1 cellular context compared by ENCODE assay signal in the genomic region with DNA sequence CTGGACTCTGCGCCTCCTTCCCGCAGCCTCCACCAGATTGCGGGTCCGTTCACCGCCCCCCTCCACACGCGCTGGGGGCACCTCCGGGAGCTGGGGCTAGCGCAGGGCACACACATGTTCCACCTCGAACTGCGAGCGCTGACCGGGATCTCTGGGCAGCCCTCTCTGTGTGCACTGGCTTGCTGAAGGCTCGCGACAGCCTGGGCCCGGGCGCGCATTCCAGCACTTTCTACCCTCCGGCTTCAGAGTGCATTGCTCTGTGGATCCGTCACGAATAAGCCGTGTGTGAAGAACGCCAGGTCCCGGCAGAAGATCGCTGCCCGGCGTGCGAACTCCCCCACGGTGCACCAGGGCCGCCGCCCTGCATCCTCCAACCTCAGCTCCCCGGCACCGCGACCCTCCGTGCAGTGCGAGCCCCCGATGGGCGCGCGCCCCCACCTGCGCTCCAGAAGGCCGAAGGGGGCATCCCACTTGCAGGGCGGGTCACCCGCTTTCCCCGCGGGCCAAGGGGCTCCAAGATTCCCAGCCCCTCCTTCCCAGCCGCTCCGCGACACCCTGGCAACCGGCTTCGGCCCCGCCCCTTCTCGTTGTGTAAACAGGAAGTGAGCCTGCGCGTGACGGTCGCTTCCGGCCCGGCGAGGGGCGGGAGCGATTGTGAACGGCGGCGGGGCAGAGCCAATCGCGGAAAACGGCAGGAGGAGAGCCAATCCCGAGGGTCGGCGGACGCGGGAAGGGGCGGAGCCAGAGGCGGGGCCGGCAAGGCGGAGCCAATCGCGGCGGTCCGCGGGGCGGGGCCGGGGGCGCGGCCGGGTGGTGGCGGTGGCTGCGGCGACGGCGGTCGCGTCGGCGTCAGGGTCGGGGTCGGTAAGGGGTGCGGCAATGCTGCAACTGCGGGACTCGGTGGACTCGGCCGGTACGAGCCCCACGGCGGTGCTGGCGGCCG.
A peak's percentile ranks its signal among the peaks of the same experiment; 100 is the strongest.
TF ChIP-seq lines count a peak whose summit lies in the region.

A gene (plus strand): TSS at position 822 of the 943 bp plus-strand sequence. CDS start 58 bp downstream, at position 880.

TF ChIP-seq in HEK293, 187 proteins besides CTCF, POLR2A, EP300 and RAD21 (continued from another document and continues in another):
- TF ChIP-seq, protein P1, sequence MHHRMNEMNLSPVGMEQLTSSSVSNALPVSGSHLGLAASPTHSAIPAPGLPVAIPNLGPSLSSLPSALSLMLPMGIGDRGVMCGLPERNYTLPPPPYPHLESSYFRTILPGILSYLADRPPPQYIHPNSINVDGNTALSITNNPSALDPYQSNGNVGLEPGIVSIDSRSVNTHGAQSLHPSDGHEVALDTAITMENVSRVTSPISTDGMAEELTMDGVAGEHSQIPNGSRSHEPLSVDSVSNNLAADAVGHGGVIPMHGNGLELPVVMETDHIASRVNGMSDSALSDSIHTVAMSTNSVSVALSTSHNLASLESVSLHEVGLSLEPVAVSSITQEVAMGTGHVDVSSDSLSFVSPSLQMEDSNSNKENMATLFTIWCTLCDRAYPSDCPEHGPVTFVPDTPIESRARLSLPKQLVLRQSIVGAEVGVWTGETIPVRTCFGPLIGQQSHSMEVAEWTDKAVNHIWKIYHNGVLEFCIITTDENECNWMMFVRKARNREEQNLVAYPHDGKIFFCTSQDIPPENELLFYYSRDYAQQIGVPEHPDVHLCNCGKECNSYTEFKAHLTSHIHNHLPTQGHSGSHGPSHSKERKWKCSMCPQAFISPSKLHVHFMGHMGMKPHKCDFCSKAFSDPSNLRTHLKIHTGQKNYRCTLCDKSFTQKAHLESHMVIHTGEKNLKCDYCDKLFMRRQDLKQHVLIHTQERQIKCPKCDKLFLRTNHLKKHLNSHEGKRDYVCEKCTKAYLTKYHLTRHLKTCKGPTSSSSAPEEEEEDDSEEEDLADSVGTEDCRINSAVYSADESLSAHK (tag by site-specific recombination; IDR thresholded peaks at IDR 0.05) = no peak
- TF ChIP-seq ZNF768 (tag by site-specific recombination; IDR thresholded peaks at IDR 0.05) (no peak), EGR2 (tag by site-specific recombination; IDR thresholded peaks at IDR 0.05; ENCODE audit: low read depth) (no peak), ZNF366 (tag by site-specific recombination; conservative IDR thresholded peaks at IDR 0.05) (no peak), ZNF544 (tag by site-specific recombination; IDR thresholded peaks at IDR 0.05) (no peak), ZNF433 (tag by site-specific recombination; IDR thresholded peaks at IDR 0.05; ENCODE audit: low read depth) (no peak), ZNF114 (tag by site-specific recombination; IDR thresholded peaks at IDR 0.05) (no peak), ZNF391 (tag by site-specific recombination; IDR thresholded peaks at IDR 0.05; ENCODE audit: borderline replicate concordance, low read depth) (peak; percentile 64; the same call in 1 of the 2 replicates), ZNF626 (tag by site-specific recombination; IDR thresholded peaks at IDR 0.05) (no peak), ZNF529 (tag by site-specific recombination; IDR thresholded peaks at IDR 0.05; ENCODE audit: insufficient replicate concordance) (no peak), ZNF792 (tag by site-specific recombination; IDR thresholded peaks at IDR 0.05) (no peak), ZNF571 (tag by site-specific recombination; IDR thresholded peaks at IDR 0.05) (no peak), ZNF138 (tag by site-specific recombination; IDR thresholded peaks at IDR 0.05; ENCODE audit: borderline replicate concordance) (no peak), ZSCAN16 (tag by site-specific recombination; IDR thresholded peaks at IDR 0.05) (no peak), ZNF155 (tag by site-specific recombination; IDR thresholded peaks at IDR 0.05) (no peak), ZXDB (tag by site-specific recombination; IDR thresholded peaks at IDR 0.05) (0 out of 2 replicates have a peak, but pooled peaks have one; percentile 48), KLF16 (tag by site-specific recombination; IDR thresholded peaks at IDR 0.05) (peak; percentile 67; the same call in 1 of the 2 replicates), ZNF837 (tag by site-specific recombination; IDR thresholded peaks at IDR 0.05) (no peak), ZNF23 (tag by site-specific recombination; IDR thresholded peaks at IDR 0.05; ENCODE audit: borderline replicate concordance) (no peak), BCL11A (tag by site-specific recombination; IDR thresholded peaks at IDR 0.05; ENCODE audit: low read depth) (no peak), ZFP37 (tag by site-specific recombination; IDR thresholded peaks at IDR 0.05) (no peak), ZNF549 (tag by site-specific recombination; IDR thresholded peaks at IDR 0.05) (no peak), ZNF335 (tag by site-specific recombination; conservative IDR thresholded peaks at IDR 0.05) (peak; percentile 69), ZNF747 (tag by site-specific recombination; IDR thresholded peaks at IDR 0.05) (no peak), ZNF658 (tag by site-specific recombination; IDR thresholded peaks at IDR 0.05) (no peak), OSR2 (tag by site-specific recombination; IDR thresholded peaks at IDR 0.05) (no peak), ZBTB21 (tag by site-specific recombination; IDR thresholded peaks at IDR 0.05) (no peak), ZNF37A (tag by site-specific recombination; IDR thresholded peaks at IDR 0.05) (no peak), GLIS1 (tag by site-specific recombination; IDR thresholded peaks at IDR 0.05) (peak; percentile 80), ZNF132 (tag by site-specific recombination; IDR thresholded peaks at IDR 0.05; ENCODE audit: borderline replicate concordance) (no peak), GLI4 (tag by site-specific recombination; IDR thresholded peaks at IDR 0.05) (no peak), ZNF555 (tag by site-specific recombination; conservative IDR thresholded peaks at IDR 0.05) (no peak), ZFHX2 (tag by site-specific recombination; conservative IDR thresholded peaks at IDR 0.05) (no peak), ZNF514 (tag by site-specific recombination; IDR thresholded peaks at IDR 0.05) (no peak), ZNF701 (tag by site-specific recombination; IDR thresholded peaks at IDR 0.05) (no peak), ZNF426 (tag by site-specific recombination; IDR thresholded peaks at IDR 0.05) (no peak), ZEB2 (tag by site-specific recombination; IDR thresholded peaks at IDR 0.05) (peak; percentile 74), ZSCAN23 (tag by site-specific recombination; IDR thresholded peaks at IDR 0.05) (no peak), ZBTB48 (tag by site-specific recombination; IDR thresholded peaks at IDR 0.05) (peak; percentile 38; the same call in 1 of the 2 replicates)
- TF ChIP-seq, protein P2, sequence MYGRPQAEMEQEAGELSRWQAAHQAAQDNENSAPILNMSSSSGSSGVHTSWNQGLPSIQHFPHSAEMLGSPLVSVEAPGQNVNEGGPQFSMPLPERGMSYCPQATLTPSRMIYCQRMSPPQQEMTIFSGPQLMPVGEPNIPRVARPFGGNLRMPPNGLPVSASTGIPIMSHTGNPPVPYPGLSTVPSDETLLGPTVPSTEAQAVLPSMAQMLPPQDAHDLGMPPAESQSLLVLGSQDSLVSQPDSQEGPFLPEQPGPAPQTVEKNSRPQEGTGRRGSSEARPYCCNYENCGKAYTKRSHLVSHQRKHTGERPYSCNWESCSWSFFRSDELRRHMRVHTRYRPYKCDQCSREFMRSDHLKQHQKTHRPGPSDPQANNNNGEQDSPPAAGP (tag by site-specific recombination; IDR thresholded peaks at IDR 0.05) = peak; percentile 68; the same call in 1 of the 2 replicates
- TF ChIP-seq, protein P3, sequence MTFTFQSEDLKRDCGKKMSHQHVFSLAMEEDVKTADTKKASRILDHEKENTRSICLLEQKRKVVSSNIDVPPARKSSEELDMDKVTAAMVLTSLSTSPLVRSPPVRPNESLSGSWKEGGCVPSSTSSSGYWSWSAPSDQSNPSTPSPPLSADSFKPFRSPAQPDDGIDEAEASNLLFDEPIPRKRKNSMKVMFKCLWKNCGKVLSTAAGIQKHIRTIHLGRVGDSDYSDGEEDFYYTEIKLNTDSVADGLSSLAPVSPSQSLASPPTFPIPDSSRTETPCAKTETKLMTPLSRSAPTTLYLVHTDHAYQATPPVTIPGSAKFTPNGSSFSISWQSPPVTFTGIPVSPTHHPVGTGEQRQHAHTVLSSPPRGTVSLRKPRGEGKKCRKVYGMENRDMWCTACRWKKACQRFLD (tag by site-specific recombination; IDR thresholded peaks at IDR 0.05) = no peak
- TF ChIP-seq, protein P4, sequence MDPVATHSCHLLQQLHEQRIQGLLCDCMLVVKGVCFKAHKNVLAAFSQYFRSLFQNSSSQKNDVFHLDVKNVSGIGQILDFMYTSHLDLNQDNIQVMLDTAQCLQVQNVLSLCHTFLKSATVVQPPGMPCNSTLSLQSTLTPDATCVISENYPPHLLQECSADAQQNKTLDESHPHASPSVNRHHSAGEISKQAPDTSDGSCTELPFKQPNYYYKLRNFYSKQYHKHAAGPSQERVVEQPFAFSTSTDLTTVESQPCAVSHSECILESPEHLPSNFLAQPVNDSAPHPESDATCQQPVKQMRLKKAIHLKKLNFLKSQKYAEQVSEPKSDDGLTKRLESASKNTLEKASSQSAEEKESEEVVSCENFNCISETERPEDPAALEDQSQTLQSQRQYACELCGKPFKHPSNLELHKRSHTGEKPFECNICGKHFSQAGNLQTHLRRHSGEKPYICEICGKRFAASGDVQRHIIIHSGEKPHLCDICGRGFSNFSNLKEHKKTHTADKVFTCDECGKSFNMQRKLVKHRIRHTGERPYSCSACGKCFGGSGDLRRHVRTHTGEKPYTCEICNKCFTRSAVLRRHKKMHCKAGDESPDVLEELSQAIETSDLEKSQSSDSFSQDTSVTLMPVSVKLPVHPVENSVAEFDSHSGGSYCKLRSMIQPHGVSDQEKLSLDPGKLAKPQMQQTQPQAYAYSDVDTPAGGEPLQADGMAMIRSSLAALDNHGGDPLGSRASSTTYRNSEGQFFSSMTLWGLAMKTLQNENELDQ (tag by site-specific recombination; IDR thresholded peaks at IDR 0.05; ENCODE audit: low read depth) = no peak
- TF ChIP-seq, protein P5, sequence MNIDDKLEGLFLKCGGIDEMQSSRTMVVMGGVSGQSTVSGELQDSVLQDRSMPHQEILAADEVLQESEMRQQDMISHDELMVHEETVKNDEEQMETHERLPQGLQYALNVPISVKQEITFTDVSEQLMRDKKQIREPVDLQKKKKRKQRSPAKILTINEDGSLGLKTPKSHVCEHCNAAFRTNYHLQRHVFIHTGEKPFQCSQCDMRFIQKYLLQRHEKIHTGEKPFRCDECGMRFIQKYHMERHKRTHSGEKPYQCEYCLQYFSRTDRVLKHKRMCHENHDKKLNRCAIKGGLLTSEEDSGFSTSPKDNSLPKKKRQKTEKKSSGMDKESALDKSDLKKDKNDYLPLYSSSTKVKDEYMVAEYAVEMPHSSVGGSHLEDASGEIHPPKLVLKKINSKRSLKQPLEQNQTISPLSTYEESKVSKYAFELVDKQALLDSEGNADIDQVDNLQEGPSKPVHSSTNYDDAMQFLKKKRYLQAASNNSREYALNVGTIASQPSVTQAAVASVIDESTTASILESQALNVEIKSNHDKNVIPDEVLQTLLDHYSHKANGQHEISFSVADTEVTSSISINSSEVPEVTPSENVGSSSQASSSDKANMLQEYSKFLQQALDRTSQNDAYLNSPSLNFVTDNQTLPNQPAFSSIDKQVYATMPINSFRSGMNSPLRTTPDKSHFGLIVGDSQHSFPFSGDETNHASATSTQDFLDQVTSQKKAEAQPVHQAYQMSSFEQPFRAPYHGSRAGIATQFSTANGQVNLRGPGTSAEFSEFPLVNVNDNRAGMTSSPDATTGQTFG (tag by site-specific recombination; IDR thresholded peaks at IDR 0.05; ENCODE audit: borderline replicate concordance) = no peak
- TF ChIP-seq, protein P6, sequence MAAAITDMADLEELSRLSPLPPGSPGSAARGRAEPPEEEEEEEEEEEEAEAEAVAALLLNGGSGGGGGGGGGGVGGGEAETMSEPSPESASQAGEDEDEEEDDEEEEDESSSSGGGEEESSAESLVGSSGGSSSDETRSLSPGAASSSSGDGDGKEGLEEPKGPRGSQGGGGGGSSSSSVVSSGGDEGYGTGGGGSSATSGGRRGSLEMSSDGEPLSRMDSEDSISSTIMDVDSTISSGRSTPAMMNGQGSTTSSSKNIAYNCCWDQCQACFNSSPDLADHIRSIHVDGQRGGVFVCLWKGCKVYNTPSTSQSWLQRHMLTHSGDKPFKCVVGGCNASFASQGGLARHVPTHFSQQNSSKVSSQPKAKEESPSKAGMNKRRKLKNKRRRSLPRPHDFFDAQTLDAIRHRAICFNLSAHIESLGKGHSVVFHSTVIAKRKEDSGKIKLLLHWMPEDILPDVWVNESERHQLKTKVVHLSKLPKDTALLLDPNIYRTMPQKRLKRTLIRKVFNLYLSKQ (tag by site-specific recombination; IDR thresholded peaks at IDR 0.05; ENCODE audit: borderline replicate concordance) = no peak
- TF ChIP-seq, protein P7, sequence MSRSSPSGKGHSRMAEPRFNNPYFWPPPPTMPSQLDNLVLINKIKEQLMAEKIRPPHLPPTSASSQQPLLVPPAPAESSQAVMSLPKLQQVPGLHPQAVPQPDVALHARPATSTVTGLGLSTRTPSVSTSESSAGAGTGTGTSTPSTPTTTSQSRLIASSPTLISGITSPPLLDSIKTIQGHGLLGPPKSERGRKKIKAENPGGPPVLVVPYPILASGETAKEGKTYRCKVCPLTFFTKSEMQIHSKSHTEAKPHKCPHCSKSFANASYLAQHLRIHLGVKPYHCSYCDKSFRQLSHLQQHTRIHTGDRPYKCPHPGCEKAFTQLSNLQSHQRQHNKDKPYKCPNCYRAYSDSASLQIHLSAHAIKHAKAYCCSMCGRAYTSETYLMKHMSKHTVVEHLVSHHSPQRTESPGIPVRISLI (tag by site-specific recombination; IDR thresholded peaks at IDR 0.05) = no peak
- TF ChIP-seq, protein P8, sequence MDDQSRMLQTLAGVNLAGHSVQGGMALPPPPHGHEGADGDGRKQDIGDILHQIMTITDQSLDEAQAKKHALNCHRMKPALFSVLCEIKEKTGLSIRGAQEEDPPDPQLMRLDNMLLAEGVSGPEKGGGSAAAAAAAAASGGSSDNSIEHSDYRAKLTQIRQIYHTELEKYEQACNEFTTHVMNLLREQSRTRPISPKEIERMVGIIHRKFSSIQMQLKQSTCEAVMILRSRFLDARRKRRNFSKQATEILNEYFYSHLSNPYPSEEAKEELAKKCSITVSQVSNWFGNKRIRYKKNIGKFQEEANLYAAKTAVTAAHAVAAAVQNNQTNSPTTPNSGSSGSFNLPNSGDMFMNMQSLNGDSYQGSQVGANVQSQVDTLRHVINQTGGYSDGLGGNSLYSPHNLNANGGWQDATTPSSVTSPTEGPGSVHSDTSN (CRISPR knock-in tag; IDR thresholded peaks at IDR 0.05) = no peak; the same call in 1 of the 2 replicates
- TF ChIP-seq, protein P9, sequence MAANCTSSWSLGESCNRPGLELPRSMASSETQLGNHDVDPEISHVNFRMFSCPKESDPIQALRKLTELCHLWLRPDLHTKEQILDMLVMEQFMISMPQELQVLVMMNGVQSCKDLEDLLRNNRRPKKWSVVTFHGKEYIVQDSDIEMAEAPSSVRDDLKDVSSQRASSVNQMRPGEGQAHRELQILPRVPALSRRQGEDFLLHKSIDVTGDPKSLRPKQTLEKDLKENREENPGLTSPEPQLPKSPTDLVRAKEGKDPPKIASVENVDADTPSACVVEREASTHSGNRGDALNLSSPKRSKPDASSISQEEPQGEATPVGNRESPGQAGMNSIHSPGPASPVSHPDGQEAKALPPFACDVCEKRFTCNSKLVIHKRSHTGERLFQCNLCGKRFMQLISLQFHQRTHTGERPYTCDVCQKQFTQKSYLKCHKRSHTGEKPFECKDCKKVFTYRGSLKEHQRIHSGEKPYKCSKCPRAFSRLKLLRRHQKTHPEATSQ (tag by site-specific recombination; IDR thresholded peaks at IDR 0.05) = no peak
